In the genomic region with DNA sequence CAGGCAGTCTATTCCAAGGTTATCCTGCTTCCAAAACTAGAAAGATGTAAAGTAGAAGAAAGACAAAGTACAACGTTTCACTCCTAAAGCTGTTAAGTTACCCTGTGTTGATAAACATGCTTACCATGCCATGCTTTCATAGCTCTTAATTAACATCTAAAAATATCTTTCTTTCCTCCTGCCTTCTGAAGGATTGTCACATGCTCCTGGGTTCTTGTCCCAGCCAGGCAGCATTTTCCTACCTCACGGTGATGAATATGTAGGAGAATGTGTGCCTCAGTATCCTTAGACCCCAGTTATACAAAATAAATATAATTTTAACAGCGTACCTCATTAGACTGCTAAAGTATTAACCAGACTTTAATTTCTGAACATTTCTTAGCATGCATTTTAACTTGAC, we compare ENCODE assay signal across 28 cellular contexts.
"Had no signal": no experiment of that assay in that cellular context is flagged by ENCODE, and none has a peak within 500 bp of the region (broad histone marks: within the 10 kb centered on the region; RNA-seq: fewer than 3 reads in every experiment).

No MANE protein-coding gene starts in this region.

- H3K9me3 ChIP-seq: esophagus squamous epithelium, mucosa of descending colon, neutrophil, pancreas, right lobe of liver, suprapubic skin, transverse colon, upper lobe of right lung, uterus had no signal

- H3K27ac ChIP-seq: esophagus squamous epithelium, neutrophil, pancreas, right lobe of liver, suprapubic skin, transverse colon, upper lobe of right lung, uterus had no signal

- H3K27ac Mint-ChIP-seq: mesothelial cell of epicardium; stimulated activated naive B cell treated with anti-CD40 and anti-IgM and Interleukin-4, amounts not matched to agents 10 μg/mL and 1 μg/mL and 100 μg/mL, for 72 hours; stimulated activated naive CD8-positive, alpha-beta T cell treated with anti-CD3 and anti-CD28 coated beads, Interleukin-15, Interleukin-2, amounts not matched to agents 100 ng/mL and 50 ng/mL, for 24 hours had no signal

- H3K4me3 ChIP-seq: esophagus squamous epithelium, lung, mucosa of descending colon, pancreas, right lobe of liver, suprapubic skin, transverse colon, upper lobe of right lung, uterus had no signal

- DNase-seq: cortex of kidney; effector memory CD8-positive, alpha-beta T cell; erythroblast; esophagus squamous epithelium; foreskin melanocyte; glutamatergic neuron; kidney; left colon; mesenchymal stem cell; mucosa of descending colon; naive B cell; pancreas; retina; right lobe of liver; small intestine; stimulated activated CD4-positive, alpha-beta T cell treated with anti-CD3 and anti-CD28 coated beads, Interleukin-15, amount 100 ng/mL, for 24 hours; stimulated activated CD4-positive, alpha-beta T cell treated with anti-CD3 and anti-CD28 coated beads, Interleukin-2, amount 100 ng/mL, for 48 hours; stimulated activated naive B cell treated with anti-CD40 and anti-IgM and Interleukin-4, amounts not matched to agents 10 μg/mL and 1 μg/mL and 100 μg/mL, for 72 hours; transverse colon; upper lobe of right lung; uterus had no signal

- H3K4me3 Mint-ChIP-seq: effector memory CD8-positive, alpha-beta T cell; mesothelial cell of epicardium; naive B cell; natural killer cell treated with Interleukin-12 subunit alpha and Interleukin-12 subunit beta and Interleukin-15 and Interleukin-18, amount 100 ng/mL, for 72 hours; neural crest cell; stimulated activated naive B cell treated with anti-CD40 and anti-IgM and Interleukin-4, amounts not matched to agents 10 μg/mL and 1 μg/mL and 100 μg/mL, for 72 hours; stimulated activated naive CD8-positive, alpha-beta T cell treated with anti-CD3 and anti-CD28 coated beads, Interleukin-15, Interleukin-2, amounts not matched to agents 100 ng/mL and 50 ng/mL, for 24 hours had no signal

- H3K4me1 Mint-ChIP-seq: mesothelial cell of epicardium had no signal

- H3K9me3 Mint-ChIP-seq: effector memory CD8-positive, alpha-beta T cell; mesothelial cell of epicardium; naive B cell; natural killer cell treated with Interleukin-12 subunit alpha and Interleukin-12 subunit beta and Interleukin-15 and Interleukin-18, amount 100 ng/mL, for 72 hours; neural crest cell; stimulated activated naive B cell treated with anti-CD40 and anti-IgM and Interleukin-4, amounts not matched to agents 10 μg/mL and 1 μg/mL and 100 μg/mL, for 72 hours; stimulated activated naive CD8-positive, alpha-beta T cell treated with anti-CD3 and anti-CD28 coated beads, Interleukin-15, Interleukin-2, amounts not matched to agents 100 ng/mL and 50 ng/mL, for 24 hours had no signal

- H3K27me3 ChIP-seq: esophagus squamous epithelium, neutrophil, pancreas, right lobe of liver, suprapubic skin, transverse colon, upper lobe of right lung, uterus had no signal

- H3K27me3 Mint-ChIP-seq: effector memory CD8-positive, alpha-beta T cell; naive B cell; natural killer cell treated with Interleukin-12 subunit alpha and Interleukin-12 subunit beta and Interleukin-15 and Interleukin-18, amount 100 ng/mL, for 72 hours; stimulated activated naive B cell treated with anti-CD40 and anti-IgM and Interleukin-4, amounts not matched to agents 10 μg/mL and 1 μg/mL and 100 μg/mL, for 72 hours; stimulated activated naive CD8-positive, alpha-beta T cell treated with anti-CD3 and anti-CD28 coated beads, Interleukin-15, Interleukin-2, amounts not matched to agents 100 ng/mL and 50 ng/mL, for 24 hours had no signal

- H3K36me3 ChIP-seq: uterus had no signal

- H3K4me1 ChIP-seq: pancreas, suprapubic skin, upper lobe of right lung, uterus had no signal

- ATAC-seq: effector memory CD8-positive, alpha-beta T cell; left colon; mucosa of descending colon; natural killer cell treated with Interleukin-12 subunit alpha and Interleukin-12 subunit beta and Interleukin-15 and Interleukin-18, amount 100 ng/mL, for 72 hours; right lobe of liver; stimulated activated naive B cell treated with anti-CD40 and anti-IgM and Interleukin-4, amounts not matched to agents 10 μg/mL and 1 μg/mL and 100 μg/mL, for 72 hours; upper lobe of right lung had no signal
